ENCODE assay signal across 32 cellular contexts in the genomic region with DNA sequence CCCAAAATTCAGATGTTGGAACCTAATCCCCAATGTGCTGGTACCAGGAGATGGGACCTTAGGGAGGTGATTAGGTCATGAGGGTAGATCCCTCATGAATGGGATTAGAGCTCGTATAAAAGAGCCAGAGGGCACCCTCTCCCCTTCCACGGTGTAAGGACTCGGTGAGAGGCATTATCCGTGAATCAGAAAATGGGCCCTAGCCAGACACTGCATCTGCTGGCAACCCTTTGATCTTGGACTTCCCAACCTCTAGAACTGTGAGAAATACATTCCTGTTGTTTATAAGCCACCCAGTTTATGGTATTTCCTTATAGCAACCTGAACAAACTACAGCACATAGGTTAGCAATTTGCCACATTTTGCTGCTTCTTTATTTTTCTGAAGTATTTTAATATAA.
"Had no signal": no experiment of that assay in that cellular context is flagged by ENCODE, and none has a peak within 500 bp of the region (broad histone marks: within the 10 kb centered on the region; RNA-seq: fewer than 3 reads in every experiment).

No MANE protein-coding gene starts in this region.

- H3K27ac ChIP-seq: ascending aorta, body of pancreas, brain microvascular endothelial cell, breast epithelium, cardiac muscle cell had no signal

- ATAC-seq: activated naive CD4-positive, alpha-beta T cell treated with anti-CD3 and anti-CD28 coated beads, Interleukin-2, amount 50 U/mL, for 72 hours; activated naive CD8-positive, alpha-beta T cell treated with anti-CD3 and anti-CD28 coated beads, Interleukin-2, amount 50 U/mL, for 24 hours; activated T-cell treated with anti-CD3 and anti-CD28 coated beads, Interleukin-2, amount 50 U/mL, for 4 hours; activated T-cell treated with anti-CD3 and anti-CD28 coated beads, Interleukin-2, amount 50 U/mL, for 72 hours; activated T-helper 17 cell treated with anti-CD3 and anti-CD28 coated beads, Interleukin-2, amount 50 U/mL, for 72 hours; body of pancreas had no signal

- H3K4me3 ChIP-seq: ascending aorta, body of pancreas, breast epithelium, cardiac muscle cell had no signal

- DNase-seq: activated effector memory CD4-positive, alpha-beta T cell treated with anti-CD3 and anti-CD28 coated beads, Interleukin-2, amount 50 U/mL, for 16 hours; activated effector memory CD4-positive, alpha-beta T cell treated with Interleukin-2 at 50 U/mL for 16 hours; activated gamma-delta T cell; activated gamma-delta T cell treated with Interleukin-2 at 50 U/mL for 16 hours; activated naive CD4-positive, alpha-beta T cell; activated naive CD4-positive, alpha-beta T cell treated with anti-CD3 and anti-CD28 coated beads for 36 hours; activated naive CD4-positive, alpha-beta T cell treated with anti-CD3 and anti-CD28 coated beads, Interleukin-2, amount 10 ng/mL, durations not matched to agents 7 days and 5 days; activated naive CD4-positive, alpha-beta T cell treated with anti-CD3 and anti-CD28 coated beads, Interleukin-2, amount 50 U/mL, for 16 hours; activated naive CD4-positive, alpha-beta T cell treated with Interleukin-2 at 50 U/mL for 16 hours; activated naive CD8-positive, alpha-beta T cell treated with anti-CD3 and anti-CD28 coated beads for 36 hours; activated naive CD8-positive, alpha-beta T cell treated with anti-CD3 and anti-CD28 coated beads, Interleukin-2, amount 10 ng/mL, durations not matched to agents 7 days and 5 days; activated naive CD8-positive, alpha-beta T cell treated with anti-CD3 and anti-CD28 coated beads, Interleukin-2, amount 50 U/mL, for 24 hours; activated T-cell treated with anti-CD3 and anti-CD28 coated beads for 4 hours; activated T-cell treated with anti-CD3 and anti-CD28 coated beads, Interleukin-2, amount 50 U/mL, for 1 hour; activated T-cell treated with anti-CD3 and anti-CD28 coated beads, Interleukin-2, amount 50 U/mL, for 24 hours; activated T-cell treated with anti-CD3 and anti-CD28 coated beads, Interleukin-2, amount 50 U/mL, for 4 hours; activated T-cell treated with anti-CD3 and anti-CD28 coated beads, Interleukin-2, amount 50 U/mL, for 48 hours; activated T-cell treated with anti-CD3 and anti-CD28 coated beads, Interleukin-2, amount 50 U/mL, for 72 hours; amniotic stem cell; amygdala; anterior cingulate cortex; aorta; body of pancreas; brain microvascular endothelial cell; caudate nucleus; central memory CD4-positive, alpha-beta T cell; cerebellar nuclear complex had no signal

- H3K36me3 ChIP-seq: ascending aorta, brain microvascular endothelial cell, breast epithelium, cardiac muscle cell had no signal

- H3K4me1 ChIP-seq: ascending aorta, body of pancreas, breast epithelium had no signal

- H3K9me3 ChIP-seq: ascending aorta, body of pancreas, breast epithelium had no signal

- H3K27me3 ChIP-seq: ascending aorta, body of pancreas, brain microvascular endothelial cell, breast epithelium, cardiac muscle cell had no signal
